In genomic region chrX:44873415-44874270, GRCh38 we compare ENCODE assay signal across 1 cellular context.
TF ChIP-seq lines count a peak whose summit lies in the region.

No MANE protein-coding gene starts in this region.

TF ChIP-seq in K562, 482 proteins besides CTCF, POLR2A, EP300 and RAD21 (continued from another document):
- TF ChIP-seq ZNF609 (CRISPR knock-in tag; IDR thresholded peaks at IDR 0.05; ENCODE audit: borderline replicate concordance) (no peak), UBTF (IDR thresholded peaks at IDR 0.05; ENCODE audit: borderline replicate concordance in 1 of 2, low read depth in 2 of 2, low read length in 2 of 2) (0 out of 4 replicates have a peak, but pooled peaks of 1 of the 2 experiments have one; percentile 38), SMAD4 (CRISPR knock-in tag; conservative IDR thresholded peaks at IDR 0.05) (no peak), ZNF511 (CRISPR knock-in tag; IDR thresholded peaks at IDR 0.05) (no peak), CGGBP1 (CRISPR knock-in tag; IDR thresholded peaks at IDR 0.05) (peak; percentile 52; the same call in 1 of the 2 replicates)
